ENCODE assay signal across 20 cellular contexts in the genomic region with DNA sequence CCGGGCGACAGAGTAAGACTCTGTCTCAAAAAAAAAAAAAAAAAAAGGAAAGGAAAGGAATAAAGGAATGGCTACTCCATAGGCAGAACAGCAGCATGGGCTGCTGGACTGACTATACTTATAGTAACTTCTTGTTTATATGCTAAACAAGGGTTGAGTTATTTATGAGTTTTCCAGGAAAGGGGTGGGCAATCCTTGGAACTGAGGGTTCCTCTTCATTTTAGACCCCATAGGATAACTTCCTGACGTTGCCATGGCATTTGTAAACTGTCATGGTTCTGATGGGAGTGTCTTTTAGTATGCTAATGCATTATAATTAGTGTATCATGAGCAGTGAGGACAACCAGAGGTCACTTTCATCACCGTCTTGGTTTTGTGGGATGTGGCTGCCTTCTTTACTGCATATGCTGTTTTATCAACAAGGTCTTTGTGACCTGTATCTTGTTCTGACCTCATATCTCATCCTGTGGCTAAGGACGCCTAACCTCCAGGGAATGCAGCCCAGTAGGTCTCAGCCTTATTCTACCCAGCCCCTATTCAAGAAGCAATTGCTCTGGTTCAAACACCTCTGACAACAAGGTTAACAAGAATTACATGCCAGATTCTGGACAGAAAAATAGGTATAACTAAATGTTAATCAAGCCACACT.
A peak's percentile ranks its signal among the peaks of the same experiment; 100 is the strongest.
DNase-seq lines count a peak whose midpoint lies in the region; TF ChIP-seq lines count a peak whose summit lies in the region.
"Had no signal": no experiment of that assay in that cellular context is flagged by ENCODE, and none has a peak within 500 bp of the region (broad histone marks: within the 10 kb centered on the region; RNA-seq: fewer than 3 reads in every experiment).

No MANE protein-coding gene starts in this region.

- no peak overlapping the region for H3K4me3 ChIP-seq in HUES48 (ENCODE audit: low read depth, low read length)
- H3K4me3 ChIP-seq in endodermal cell (ENCODE audit: low read length) = no peak overlapping the region
- H3K4me3 ChIP-seq: BLaER1 treated with 17β-estradiol and CSF1 and Interleukin-3, amounts not matched to agents 10 nM and 100 nM had no signal

- H3K4me1 Mint-ChIP-seq in endodermal cell (peaks cover 16% of the 10 kb centered on the region), osteocyte (ENCODE audit: unreplicated experiment) (peaks cover 26% of the 10 kb centered on the region)
- peaks cover 19% of the 10 kb centered on the region for H3K4me1 Mint-ChIP-seq in activated T-helper 2 cell treated with anti-CD3 and anti-CD28 coated beads, Interferon-gamma antibody, Interleukin-2, Interleukin-4, amounts not matched to agents 10 μg/mL and 5 μg/mL and 100 μg/mL, durations not matched to agents 14 hours and 24 hours and 36 hours (ENCODE audit: low read depth)
- H3K4me1 Mint-ChIP-seq: CD8-positive, alpha-beta memory T cell had no signal

- intact Hi-C loops in activated T-helper 2 cell treated with anti-CD3 and anti-CD28 coated beads, Interferon-gamma antibody, Interleukin-2, Interleukin-4, amounts not matched to agents 10 μg/mL and 5 μg/mL and 100 μg/mL, durations not matched to agents 14 hours and 24 hours and 36 hours (cut with micrococcal nuclease) = no loop called here

- no peaks in the 10 kb centered on the region for H3K27me3 Mint-ChIP-seq in endodermal cell (ENCODE audit: insufficient read depth)
- no peaks in the 10 kb centered on the region for H3K27me3 Mint-ChIP-seq in osteocyte (ENCODE audit: unreplicated experiment)
- H3K27me3 Mint-ChIP-seq in activated T-helper 2 cell treated with anti-CD3 and anti-CD28 coated beads, Interferon-gamma antibody, Interleukin-2, Interleukin-4, amounts not matched to agents 10 μg/mL and 5 μg/mL and 100 μg/mL, durations not matched to agents 14 hours and 24 hours and 36 hours (ENCODE audit: low read depth) = peaks cover 3% of the 10 kb centered on the region

- H3K9me3 ChIP-seq in HUES48 (ENCODE audit: control insufficient read depth, insufficient read depth, low read length) = no peaks in the 10 kb centered on the region
- no peaks in the 10 kb centered on the region for H3K9me3 ChIP-seq in endodermal cell (ENCODE audit: control insufficient read depth, low read length)

- DNase-seq in OCI-M1 (lab: John Stamatoyannopoulos, UW) (peak; percentile 71), endodermal cell (no peak), osteocyte (ENCODE audit: extremely low spot score, unreplicated experiment) (peak; percentile 2), cerebellum (ENCODE audit: low spot score) (no peak), T-helper 1 cell (no peak)
- DNase-seq in activated T-helper 2 cell treated with anti-CD3 and anti-CD28 coated beads, Interferon-gamma antibody, Interleukin-2, Interleukin-4, amounts not matched to agents 10 μg/mL and 5 μg/mL and 100 μg/mL, durations not matched to agents 14 hours and 24 hours and 36 hours (ENCODE audit: low spot score) = no peak
- DNase-seq: CD8-positive, alpha-beta memory T cell; DMS53; EL; GOT3; KBM-7; NCI-H1105 treated with DMSO at 0.1 percent for 48 hours; NCI-H1694; NCI-H2081 treated with DMSO at 0.1 percent for 48 hours; NCI-H510A; NCI-H748 treated with DMSO at 0.1 percent for 48 hours; NK-92 treated with Interleukin-12 subunit alpha and Interleukin-12 subunit beta, amount 100 ng/mL, for 24 hours; SHP77 had no signal

- H3K27me3 ChIP-seq in HUES48 (ENCODE audit: control insufficient read depth, insufficient read depth, low read length) (no peaks in the 10 kb centered on the region), endodermal cell (ENCODE audit: control insufficient read depth, insufficient read depth, low read length, poor library complexity, severe bottlenecking) (no peaks in the 10 kb centered on the region)
- H3K27me3 ChIP-seq: BLaER1 treated with 17β-estradiol and CSF1 and Interleukin-3, amounts not matched to agents 10 nM and 100 nM had no signal

- H3K36me3 Mint-ChIP-seq in endodermal cell (ENCODE audit: low read depth) (no peaks in the 10 kb centered on the region), osteocyte (ENCODE audit: unreplicated experiment) (no peaks in the 10 kb centered on the region)
- no peaks in the 10 kb centered on the region for H3K36me3 Mint-ChIP-seq in activated T-helper 2 cell treated with anti-CD3 and anti-CD28 coated beads, Interferon-gamma antibody, Interleukin-2, Interleukin-4, amounts not matched to agents 10 μg/mL and 5 μg/mL and 100 μg/mL, durations not matched to agents 14 hours and 24 hours and 36 hours (ENCODE audit: low read depth)
- H3K36me3 Mint-ChIP-seq: CD8-positive, alpha-beta memory T cell had no signal

- H3K36me3 ChIP-seq in HUES48 (ENCODE audit: control insufficient read depth, insufficient read depth, low read length) (no peaks in the 10 kb centered on the region), endodermal cell (ENCODE audit: control insufficient read depth, insufficient read depth, low read length) (no peaks in the 10 kb centered on the region)
- H3K36me3 ChIP-seq: BLaER1 treated with 17β-estradiol and CSF1 and Interleukin-3, amounts not matched to agents 10 nM and 100 nM had no signal

- no peak overlapping the region for H3K9ac ChIP-seq in HUES48 (ENCODE audit: low read depth, low read length)
- no peak overlapping the region for H3K9ac ChIP-seq in endodermal cell (ENCODE audit: extremely low read depth, low read length, poor library complexity, severe bottlenecking)
- H3K9ac ChIP-seq: BLaER1 treated with 17β-estradiol and CSF1 and Interleukin-3, amounts not matched to agents 10 nM and 100 nM had no signal

- no peaks in the 10 kb centered on the region for H3K9me3 Mint-ChIP-seq in endodermal cell
- no peaks in the 10 kb centered on the region for H3K9me3 Mint-ChIP-seq in osteocyte (ENCODE audit: unreplicated experiment)
- H3K9me3 Mint-ChIP-seq in activated T-helper 2 cell treated with anti-CD3 and anti-CD28 coated beads, Interferon-gamma antibody, Interleukin-2, Interleukin-4, amounts not matched to agents 10 μg/mL and 5 μg/mL and 100 μg/mL, durations not matched to agents 14 hours and 24 hours and 36 hours = no peaks in the 10 kb centered on the region
- H3K9me3 Mint-ChIP-seq: CD8-positive, alpha-beta memory T cell had no signal

- WGBS in endodermal cell (ENCODE audit: insufficient coverage in 1 of 2, insufficient read length in 1 of 2), 2 experiments = 68 to 75% methylated on average over 2 to 5 of the region's 5 CpGs

- H3K4me1 ChIP-seq in HUES48 (ENCODE audit: control insufficient read depth, insufficient read depth, low read length) (peaks cover 23% of the 10 kb centered on the region), endodermal cell (ENCODE audit: control insufficient read depth, insufficient read depth, low read length) (peaks cover 3% of the 10 kb centered on the region)
- H3K4me1 ChIP-seq: BLaER1 treated with 17β-estradiol and CSF1 and Interleukin-3, amounts not matched to agents 10 nM and 100 nM had no signal

- H3K27ac ChIP-seq in HUES48 (ENCODE audit: low read depth, low read length) (peak overlapping the region; percentile 75), endodermal cell (ENCODE audit: low read depth, low read length) (no peak overlapping the region)
- H3K27ac ChIP-seq: BLaER1 treated with 17β-estradiol and CSF1 and Interleukin-3, amounts not matched to agents 10 nM and 100 nM had no signal

- H3K27ac Mint-ChIP-seq in endodermal cell (peak overlapping the region; percentile 82), osteocyte (ENCODE audit: unreplicated experiment) (no peak overlapping the region)
- no peak overlapping the region for H3K27ac Mint-ChIP-seq in activated T-helper 2 cell treated with anti-CD3 and anti-CD28 coated beads, Interferon-gamma antibody, Interleukin-2, Interleukin-4, amounts not matched to agents 10 μg/mL and 5 μg/mL and 100 μg/mL, durations not matched to agents 14 hours and 24 hours and 36 hours

- H3K4me3 Mint-ChIP-seq in endodermal cell (no peak overlapping the region), osteocyte (ENCODE audit: unreplicated experiment) (no peak overlapping the region)
- H3K4me3 Mint-ChIP-seq in activated T-helper 2 cell treated with anti-CD3 and anti-CD28 coated beads, Interferon-gamma antibody, Interleukin-2, Interleukin-4, amounts not matched to agents 10 μg/mL and 5 μg/mL and 100 μg/mL, durations not matched to agents 14 hours and 24 hours and 36 hours (ENCODE audit: low read depth) = no peak overlapping the region
- H3K4me3 Mint-ChIP-seq: CD8-positive, alpha-beta memory T cell had no signal

- no peak for TF ChIP-seq CTCF in endodermal cell (conservative IDR thresholded peaks at IDR 0.05)
- TF ChIP-seq CTCF in osteocyte (IDR thresholded peaks at IDR 0.05) = no peak

Comparison
In these comparisons a context has a peak if more than half of its experiments do, and no peak if none do; other contexts are left out.
1. DNase-seq: peak in OCI-M1 (single experiment) and osteocyte (single experiment); none in endodermal cell (single experiment), cerebellum (single experiment), T-helper 1 cell (0 of 5) and activated T-helper 2 cell treated with anti-CD3 and anti-CD28 coated beads, Interferon-gamma antibody, Interleukin-2, Interleukin-4, amounts not matched to agents 10 μg/mL and 5 μg/mL and 100 μg/mL, durations not matched to agents 14 hours and 24 hours and 36 hours (single experiment).